Comparison of ENCODE assay signal across 1 cellular context in the genomic region with DNA sequence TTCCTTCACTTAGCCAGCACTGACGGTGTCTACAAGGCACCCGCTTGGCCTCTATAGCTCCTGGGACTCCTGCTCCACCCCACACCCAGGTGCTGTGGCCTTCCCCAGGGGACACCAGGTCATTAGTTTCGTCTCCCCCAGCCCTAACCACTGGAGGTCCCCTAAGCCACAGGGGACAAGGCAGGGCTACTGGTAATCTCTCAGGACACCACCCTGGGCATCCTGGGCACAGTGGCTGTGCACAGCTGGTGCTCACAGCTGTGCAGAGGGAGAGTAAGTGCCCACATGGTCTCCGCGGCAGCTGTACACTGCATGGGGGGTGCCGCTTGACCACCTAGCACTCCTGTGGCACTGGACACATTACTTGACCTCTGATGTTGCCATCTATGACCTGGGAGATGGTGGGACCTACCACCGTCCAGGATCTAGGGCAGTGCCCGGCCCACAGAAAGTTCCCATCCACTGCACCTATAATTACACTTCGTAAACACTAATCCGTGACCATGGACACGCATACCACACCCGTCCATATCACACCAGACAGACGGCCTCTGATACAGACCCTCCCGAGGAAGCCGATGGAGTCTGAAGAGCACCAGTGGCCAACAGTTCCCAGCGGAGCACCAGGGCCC.
TF ChIP-seq lines count a peak whose summit lies in the region.

No MANE protein-coding gene starts in this region.

TF ChIP-seq in IMR-90, 13 proteins besides CTCF, POLR2A, EP300 and RAD21 (continued from another document):
- TF ChIP-seq USF2 (IDR thresholded peaks at IDR 0.05; ENCODE audit: low read depth, low read length) (no peak), CEBPB (IDR thresholded peaks at IDR 0.05; ENCODE audit: low read depth, low read length) (no peak), NFE2L2 (IDR thresholded peaks at IDR 0.05; ENCODE audit: low read depth, low read length) (no peak), BHLHE40 (IDR thresholded peaks at IDR 0.05; ENCODE audit: low read depth, low read length) (no peak), RCOR1 (IDR thresholded peaks at IDR 0.05; ENCODE audit: insufficient replicate concordance, low read length) (no peak), FOS (IDR thresholded peaks at IDR 0.05; ENCODE audit: low read depth, low read length) (no peak), RFX5 (IDR thresholded peaks at IDR 0.05; ENCODE audit: low read depth, low read length) (no peak), MXI1 (IDR thresholded peaks at IDR 0.05; ENCODE audit: borderline replicate concordance, low read depth, low read length) (no peak), MAFK (IDR thresholded peaks at IDR 0.05; ENCODE audit: low read depth, low read length) (no peak)
